8 cellular contexts compared by ENCODE assay signal in the genomic region with DNA sequence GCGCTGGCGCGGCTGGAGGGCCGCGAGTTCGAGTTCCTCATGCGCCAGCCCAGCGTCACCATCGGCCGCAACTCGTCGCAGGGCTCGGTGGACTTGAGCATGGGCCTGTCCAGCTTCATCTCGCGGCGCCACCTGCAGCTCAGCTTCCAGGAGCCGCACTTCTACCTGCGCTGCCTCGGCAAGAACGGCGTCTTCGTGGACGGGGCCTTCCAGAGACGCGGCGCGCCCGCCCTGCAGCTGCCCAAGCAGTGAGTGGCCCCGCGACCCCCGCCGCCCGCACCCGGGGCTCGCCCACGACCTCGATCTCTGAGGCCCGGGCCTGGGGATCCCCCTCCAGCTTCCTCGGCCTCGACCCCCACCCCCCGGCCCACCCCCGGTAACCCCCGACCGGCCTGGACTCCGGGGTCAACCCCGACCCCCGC. TPM values are rescaled to one million over a fixed set of nuclear protein-coding genes. Genes with fewer than 3 reads are reported as not detected.
DNase-seq lines count a peak whose midpoint lies in the region; ATAC-seq, FAIRE-seq and TF ChIP-seq lines count a peak whose summit lies in the region.

No MANE protein-coding gene starts in this region.

- CTCF ChIA-PET in AG04450 (lab: Charles Lee): no interaction called here

- FAIRE-seq in small intestine (lab: Jason Lieb, UNC): no peak

- 1 to 3% (median 1%) methylated on average over 20 to 47 of the region's 47 CpGs for WGBS in small intestine, 3 donors

- DNase-seq in AG04450 (ENCODE audit: low read depth, low spot score) (no peak), SJCRH30 (peak; percentile 27 to 44), small intestine (peak; percentile 59), GM19238 (ENCODE audit: insufficient read length, low spot score) (no peak)

- H3K27me3 ChIP-seq in AG04450 (ENCODE audit: control insufficient read depth, insufficient read depth, low read length) (no peaks in the 10 kb centered on the region), SJCRH30 (no peaks in the 10 kb centered on the region), iPS-15b (ENCODE audit: control insufficient read depth, insufficient read depth, low read length) (peaks cover 22% of the 10 kb centered on the region), small intestine (ENCODE audit: control insufficient read depth in 2 of 2, insufficient read depth in 2 of 2, low read length in 2 of 2) (no peaks in the 10 kb centered on the region)

- peaks cover 7% of the 10 kb centered on the region for H3K4me1 ChIP-seq in SJCRH30
- H3K4me1 ChIP-seq in iPS-15b (ENCODE audit: control insufficient read depth, insufficient read depth, low read length): peaks cover 5% of the 10 kb centered on the region
- peaks cover 5 to 7% of the 10 kb centered on the region in 2 donors for H3K4me1 ChIP-seq in small intestine (ENCODE audit: control insufficient read depth in 2 of 2, insufficient read depth in 1 of 2, low read depth in 1 of 2, low read length in 1 of 2)

- TF ChIP-seq CTCF in AG04450 (IDR thresholded peaks at IDR 0.05; ENCODE audit: low read depth, low read length): no peak

- ATAC-seq in GM18868 (IDR thresholded peaks at IDR 0.05; ENCODE audit: unreplicated experiment) (peak; percentile 24), HG03097 (IDR thresholded peaks at IDR 0.05; ENCODE audit: low FRiP score, unreplicated experiment) (peak; percentile 33)

- H3K4me3 ChIP-seq in AG04450 (ENCODE audit: low read depth, low read length): peak overlapping the region; percentile 87
- H3K4me3 ChIP-seq in SJCRH30: peak overlapping the region; percentile 99
- peak overlapping the region; percentile 64 for H3K4me3 ChIP-seq in iPS-15b (ENCODE audit: low read depth, low read length)
- peak overlapping the region; percentile 87 to 98 for H3K4me3 ChIP-seq in small intestine (ENCODE audit: low read depth in 1 of 2, low read length in 2 of 2)

- H3K9ac ChIP-seq in iPS-15b (ENCODE audit: low read depth, low read length): no peak overlapping the region

- H3K27ac ChIP-seq in AG04450 (ENCODE audit: low read depth, low read length): peak overlapping the region; percentile 95
- H3K27ac ChIP-seq in SJCRH30: no peak overlapping the region; the same call in 1 of the 2 replicates
- peak overlapping the region; percentile 40 for H3K27ac ChIP-seq in angular gyrus (ENCODE audit: low read depth, low read length)
- H3K27ac ChIP-seq in small intestine (ENCODE audit: low read depth in 1 of 2, low read length in 1 of 2): peak overlapping the region; percentile 77 to 90

- H3K9me3 ChIP-seq in AG04450 (ENCODE audit: control insufficient read depth, insufficient read depth, low read length) (no peaks in the 10 kb centered on the region), SJCRH30 (replicated peaks) (no peaks in the 10 kb centered on the region), iPS-15b (ENCODE audit: control insufficient read depth, insufficient read depth, low read length) (no peaks in the 10 kb centered on the region), small intestine (ENCODE audit: control insufficient read depth, low read depth) (no peaks in the 10 kb centered on the region)

- POLR2A ChIA-PET in AG04450 (lab: Yijun Ruan, JAX): interaction anchor here (0.8 to 3.4 kb wide), 4 partner anchors 15 to 41 kb away, joined by 3 to 26 read pairs (median 6); no protein-coding TSS in a partner anchor

- H3K36me3 ChIP-seq in SJCRH30 (no peaks in the 10 kb centered on the region), iPS-15b (ENCODE audit: control insufficient read depth, insufficient read depth, low read length) (no peaks in the 10 kb centered on the region), small intestine (ENCODE audit: control insufficient read depth in 2 of 2, insufficient read depth in 2 of 2, low read length in 2 of 2) (no peaks in the 10 kb centered on the region)

RNA-seq across cellular contexts. Expression of gene FOXK1, which starts 0.5 kb away (rescaled TPM):
- polyA plus RNA-seq in AG04450 (2011; rRNA removed): 3.4 and 4.7 TPM in 2 replicates
- 13.2 and 14.5 TPM in 2 replicates for polyA minus RNA-seq in AG04450 (2011; rRNA and poly(A)+ RNA removed)
- 22.1 and 23.4 TPM in 2 replicates for total RNA-seq in SJCRH30 (2014; rRNA removed; shearing (Covaris generic))
- 10 to 100 TPM in 1 of 3 donors, 1 to 10 TPM in 2; 1.4 to 10.5 (median 2.0) TPM for polyA plus RNA-seq in small intestine

Comparison
In these comparisons a context has a peak if more than half of its experiments do, and no peak if none do; other contexts are left out.
1. DNase-seq: peak in SJCRH30 (2 of 2) and small intestine (single experiment); none in AG04450 (single experiment) and GM19238 (single experiment).
2. Peak in every context shown above with its lines, with median percentiles within 50 percentile points of each other: H3K4me3 ChIP-seq.